In genomic region chr6:31183287-31183686, GRCh38 we compare ENCODE assay signal across 4 cellular contexts. TPM values are rescaled to one million over a fixed set of nuclear protein-coding genes. Genes with fewer than 3 reads are reported as not detected.
"Had no signal": no experiment of that assay in that cellular context is flagged by ENCODE, and none has a peak within 500 bp of the region (broad histone marks: within the 10 kb centered on the region; RNA-seq: fewer than 3 reads in every experiment).

No MANE protein-coding gene starts in this region.

RNA-seq across cellular contexts. Expression of gene PSORS1C2, which starts 44.4 kb away (rescaled TPM):
- total RNA-seq: GM23338, H1, HT-29 had no signal
- polyA plus RNA-seq: IgD-negative memory B cell had no signal
